ENCODE assay signal across 2 cellular contexts in the genomic region with DNA sequence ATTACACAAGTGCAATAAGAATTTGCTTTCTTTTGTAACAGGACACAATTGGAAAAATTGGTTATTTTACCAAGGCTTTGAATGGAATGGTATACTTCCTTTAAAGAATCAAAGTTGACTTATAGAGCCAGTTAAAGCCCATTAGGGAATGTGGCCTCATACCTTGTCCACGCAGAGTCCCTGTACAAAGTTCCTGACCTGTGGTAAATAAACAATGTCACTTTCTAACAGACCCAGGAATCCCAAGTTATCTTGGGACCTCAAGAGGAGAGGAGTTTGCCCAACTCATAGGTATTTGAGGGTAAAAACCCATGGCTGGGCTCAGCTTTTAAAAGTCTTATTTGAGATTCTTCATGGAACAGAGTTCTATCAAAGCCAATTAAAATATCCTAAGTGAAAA.
TF ChIP-seq lines count a peak whose summit lies in the region.

No MANE protein-coding gene starts in this region.

TF ChIP-seq in K562, 482 proteins besides CTCF, POLR2A, EP300 and RAD21:
- TF ChIP-seq CBX8 (IDR thresholded peaks at IDR 0.05; ENCODE audit: borderline replicate concordance, extremely low read depth, low read depth, low read length, poor library complexity, severe bottlenecking), result no peak
TF ChIP-seq in K562: peak in this region for 0.

TF ChIP-seq in HepG2, 621 proteins besides CTCF, POLR2A, EP300 and RAD21 (continues in another document):
- TF ChIP-seq BHLHE40 (IDR thresholded peaks at IDR 0.05; ENCODE audit: low read length) (no peak), MBD4 (IDR thresholded peaks at IDR 0.05; ENCODE audit: borderline replicate concordance, low read length) (no peak), SMARCE1 (IDR thresholded peaks at IDR 0.05; ENCODE audit: borderline replicate concordance) (no peak), ZNF101 (CRISPR knock-in tag; IDR thresholded peaks at IDR 0.05; ENCODE audit: borderline replicate concordance, low read depth) (no peak), BCL6 (CRISPR knock-in tag; IDR thresholded peaks at IDR 0.05) (peak; percentile 56; the same call in 1 of the 2 replicates), ZNF780A (CRISPR knock-in tag; IDR thresholded peaks at IDR 0.05) (no peak), NR2F6 (IDR thresholded peaks at IDR 0.05) (peak; percentile 70), NR2F6 (CRISPR knock-in tag; IDR thresholded peaks at IDR 0.05) (peak; percentile 75), HMG20A (CRISPR knock-in tag; IDR thresholded peaks at IDR 0.05; ENCODE audit: borderline replicate concordance) (peak; percentile 43; the same call in 1 of the 2 replicates), ELF3 (CRISPR knock-in tag; IDR thresholded peaks at IDR 0.05) (0 out of 2 replicates have a peak, but pooled peaks have one; percentile 27), ZNF33A (CRISPR knock-in tag; IDR thresholded peaks at IDR 0.05; ENCODE audit: borderline replicate concordance) (no peak), NCOA2 (CRISPR knock-in tag; IDR thresholded peaks at IDR 0.05) (0 out of 2 replicates have a peak, but pooled peaks have one; percentile 20), HNRNPH1 (optimal IDR thresholded peaks at IDR 0.05; ENCODE audit: low read depth, low read length) (no peak), HNF4G (IDR thresholded peaks at IDR 0.05; ENCODE audit: borderline replicate concordance, low read depth, low read length) (peak; percentile 61), HNF4G (CRISPR knock-in tag; IDR thresholded peaks at IDR 0.05; ENCODE audit: borderline replicate concordance, low read depth) (no peak), KMT2B (CRISPR knock-in tag; IDR thresholded peaks at IDR 0.05) (no peak), ZNF552 (CRISPR knock-in tag; IDR thresholded peaks at IDR 0.05; ENCODE audit: borderline replicate concordance) (no peak), SOX13 (IDR thresholded peaks at IDR 0.05) (no peak), SOX13 (CRISPR knock-in tag; conservative IDR thresholded peaks at IDR 0.05 in 1 of 2, IDR thresholded peaks at IDR 0.05 in 1 of 2) (0 out of 4 replicates have a peak, but pooled peaks of 1 of the 2 experiments have one; percentile 17), FOXP1 (IDR thresholded peaks at IDR 0.05) (no peak), FOXP1 (CRISPR knock-in tag; IDR thresholded peaks at IDR 0.05) (0 out of 2 replicates have a peak, but pooled peaks have one; percentile 43), HDAC2 (CRISPR knock-in tag; IDR thresholded peaks at IDR 0.05) (peak; percentile 21; the same call in 1 of the 2 replicates)
- TF ChIP-seq, protein P1, sequence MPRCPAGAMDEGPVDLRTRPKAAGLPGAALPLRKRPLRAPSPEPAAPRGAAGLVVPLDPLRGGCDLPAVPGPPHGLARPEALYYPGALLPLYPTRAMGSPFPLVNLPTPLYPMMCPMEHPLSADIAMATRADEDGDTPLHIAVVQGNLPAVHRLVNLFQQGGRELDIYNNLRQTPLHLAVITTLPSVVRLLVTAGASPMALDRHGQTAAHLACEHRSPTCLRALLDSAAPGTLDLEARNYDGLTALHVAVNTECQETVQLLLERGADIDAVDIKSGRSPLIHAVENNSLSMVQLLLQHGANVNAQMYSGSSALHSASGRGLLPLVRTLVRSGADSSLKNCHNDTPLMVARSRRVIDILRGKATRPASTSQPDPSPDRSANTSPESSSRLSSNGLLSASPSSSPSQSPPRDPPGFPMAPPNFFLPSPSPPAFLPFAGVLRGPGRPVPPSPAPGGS (CRISPR knock-in tag; IDR thresholded peaks at IDR 0.05), result no peak
- TF ChIP-seq, protein P2, sequence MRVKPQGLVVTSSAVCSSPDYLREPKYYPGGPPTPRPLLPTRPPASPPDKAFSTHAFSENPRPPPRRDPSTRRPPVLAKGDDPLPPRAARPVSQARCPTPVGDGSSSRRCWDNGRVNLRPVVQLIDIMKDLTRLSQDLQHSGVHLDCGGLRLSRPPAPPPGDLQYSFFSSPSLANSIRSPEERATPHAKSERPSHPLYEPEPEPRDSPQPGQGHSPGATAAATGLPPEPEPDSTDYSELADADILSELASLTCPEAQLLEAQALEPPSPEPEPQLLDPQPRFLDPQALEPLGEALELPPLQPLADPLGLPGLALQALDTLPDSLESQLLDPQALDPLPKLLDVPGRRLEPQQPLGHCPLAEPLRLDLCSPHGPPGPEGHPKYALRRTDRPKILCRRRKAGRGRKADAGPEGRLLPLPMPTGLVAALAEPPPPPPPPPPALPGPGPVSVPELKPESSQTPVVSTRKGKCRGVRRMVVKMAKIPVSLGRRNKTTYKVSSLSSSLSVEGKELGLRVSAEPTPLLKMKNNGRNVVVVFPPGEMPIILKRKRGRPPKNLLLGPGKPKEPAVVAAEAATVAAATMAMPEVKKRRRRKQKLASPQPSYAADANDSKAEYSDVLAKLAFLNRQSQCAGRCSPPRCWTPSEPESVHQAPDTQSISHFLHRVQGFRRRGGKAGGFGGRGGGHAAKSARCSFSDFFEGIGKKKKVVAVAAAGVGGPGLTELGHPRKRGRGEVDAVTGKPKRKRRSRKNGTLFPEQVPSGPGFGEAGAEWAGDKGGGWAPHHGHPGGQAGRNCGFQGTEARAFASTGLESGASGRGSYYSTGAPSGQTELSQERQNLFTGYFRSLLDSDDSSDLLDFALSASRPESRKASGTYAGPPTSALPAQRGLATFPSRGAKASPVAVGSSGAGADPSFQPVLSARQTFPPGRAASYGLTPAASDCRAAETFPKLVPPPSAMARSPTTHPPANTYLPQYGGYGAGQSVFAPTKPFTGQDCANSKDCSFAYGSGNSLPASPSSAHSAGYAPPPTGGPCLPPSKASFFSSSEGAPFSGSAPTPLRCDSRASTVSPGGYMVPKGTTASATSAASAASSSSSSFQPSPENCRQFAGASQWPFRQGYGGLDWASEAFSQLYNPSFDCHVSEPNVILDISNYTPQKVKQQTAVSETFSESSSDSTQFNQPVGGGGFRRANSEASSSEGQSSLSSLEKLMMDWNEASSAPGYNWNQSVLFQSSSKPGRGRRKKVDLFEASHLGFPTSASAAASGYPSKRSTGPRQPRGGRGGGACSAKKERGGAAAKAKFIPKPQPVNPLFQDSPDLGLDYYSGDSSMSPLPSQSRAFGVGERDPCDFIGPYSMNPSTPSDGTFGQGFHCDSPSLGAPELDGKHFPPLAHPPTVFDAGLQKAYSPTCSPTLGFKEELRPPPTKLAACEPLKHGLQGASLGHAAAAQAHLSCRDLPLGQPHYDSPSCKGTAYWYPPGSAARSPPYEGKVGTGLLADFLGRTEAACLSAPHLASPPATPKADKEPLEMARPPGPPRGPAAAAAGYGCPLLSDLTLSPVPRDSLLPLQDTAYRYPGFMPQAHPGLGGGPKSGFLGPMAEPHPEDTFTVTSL (CRISPR knock-in tag; IDR thresholded peaks at IDR 0.05; ENCODE audit: borderline replicate concordance), result peak; percentile 21; the same call in 1 of the 2 replicates
- TF ChIP-seq, protein P3, sequence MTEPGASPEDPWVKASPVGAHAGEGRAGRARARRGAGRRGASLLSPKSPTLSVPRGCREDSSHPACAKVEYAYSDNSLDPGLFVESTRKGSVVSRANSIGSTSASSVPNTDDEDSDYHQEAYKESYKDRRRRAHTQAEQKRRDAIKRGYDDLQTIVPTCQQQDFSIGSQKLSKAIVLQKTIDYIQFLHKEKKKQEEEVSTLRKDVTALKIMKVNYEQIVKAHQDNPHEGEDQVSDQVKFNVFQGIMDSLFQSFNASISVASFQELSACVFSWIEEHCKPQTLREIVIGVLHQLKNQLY (CRISPR knock-in tag; IDR thresholded peaks at IDR 0.05), result peak; percentile 83
- TF ChIP-seq, protein P4, sequence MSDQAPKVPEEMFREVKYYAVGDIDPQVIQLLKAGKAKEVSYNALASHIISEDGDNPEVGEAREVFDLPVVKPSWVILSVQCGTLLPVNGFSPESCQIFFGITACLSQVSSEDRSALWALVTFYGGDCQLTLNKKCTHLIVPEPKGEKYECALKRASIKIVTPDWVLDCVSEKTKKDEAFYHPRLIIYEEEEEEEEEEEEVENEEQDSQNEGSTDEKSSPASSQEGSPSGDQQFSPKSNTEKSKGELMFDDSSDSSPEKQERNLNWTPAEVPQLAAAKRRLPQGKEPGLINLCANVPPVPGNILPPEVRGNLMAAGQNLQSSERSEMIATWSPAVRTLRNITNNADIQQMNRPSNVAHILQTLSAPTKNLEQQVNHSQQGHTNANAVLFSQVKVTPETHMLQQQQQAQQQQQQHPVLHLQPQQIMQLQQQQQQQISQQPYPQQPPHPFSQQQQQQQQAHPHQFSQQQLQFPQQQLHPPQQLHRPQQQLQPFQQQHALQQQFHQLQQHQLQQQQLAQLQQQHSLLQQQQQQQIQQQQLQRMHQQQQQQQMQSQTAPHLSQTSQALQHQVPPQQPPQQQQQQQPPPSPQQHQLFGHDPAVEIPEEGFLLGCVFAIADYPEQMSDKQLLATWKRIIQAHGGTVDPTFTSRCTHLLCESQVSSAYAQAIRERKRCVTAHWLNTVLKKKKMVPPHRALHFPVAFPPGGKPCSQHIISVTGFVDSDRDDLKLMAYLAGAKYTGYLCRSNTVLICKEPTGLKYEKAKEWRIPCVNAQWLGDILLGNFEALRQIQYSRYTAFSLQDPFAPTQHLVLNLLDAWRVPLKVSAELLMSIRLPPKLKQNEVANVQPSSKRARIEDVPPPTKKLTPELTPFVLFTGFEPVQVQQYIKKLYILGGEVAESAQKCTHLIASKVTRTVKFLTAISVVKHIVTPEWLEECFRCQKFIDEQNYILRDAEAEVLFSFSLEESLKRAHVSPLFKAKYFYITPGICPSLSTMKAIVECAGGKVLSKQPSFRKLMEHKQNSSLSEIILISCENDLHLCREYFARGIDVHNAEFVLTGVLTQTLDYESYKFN (CRISPR knock-in tag; conservative IDR thresholded peaks at IDR 0.05), result peak; percentile 61
- TF ChIP-seq, protein P5, sequence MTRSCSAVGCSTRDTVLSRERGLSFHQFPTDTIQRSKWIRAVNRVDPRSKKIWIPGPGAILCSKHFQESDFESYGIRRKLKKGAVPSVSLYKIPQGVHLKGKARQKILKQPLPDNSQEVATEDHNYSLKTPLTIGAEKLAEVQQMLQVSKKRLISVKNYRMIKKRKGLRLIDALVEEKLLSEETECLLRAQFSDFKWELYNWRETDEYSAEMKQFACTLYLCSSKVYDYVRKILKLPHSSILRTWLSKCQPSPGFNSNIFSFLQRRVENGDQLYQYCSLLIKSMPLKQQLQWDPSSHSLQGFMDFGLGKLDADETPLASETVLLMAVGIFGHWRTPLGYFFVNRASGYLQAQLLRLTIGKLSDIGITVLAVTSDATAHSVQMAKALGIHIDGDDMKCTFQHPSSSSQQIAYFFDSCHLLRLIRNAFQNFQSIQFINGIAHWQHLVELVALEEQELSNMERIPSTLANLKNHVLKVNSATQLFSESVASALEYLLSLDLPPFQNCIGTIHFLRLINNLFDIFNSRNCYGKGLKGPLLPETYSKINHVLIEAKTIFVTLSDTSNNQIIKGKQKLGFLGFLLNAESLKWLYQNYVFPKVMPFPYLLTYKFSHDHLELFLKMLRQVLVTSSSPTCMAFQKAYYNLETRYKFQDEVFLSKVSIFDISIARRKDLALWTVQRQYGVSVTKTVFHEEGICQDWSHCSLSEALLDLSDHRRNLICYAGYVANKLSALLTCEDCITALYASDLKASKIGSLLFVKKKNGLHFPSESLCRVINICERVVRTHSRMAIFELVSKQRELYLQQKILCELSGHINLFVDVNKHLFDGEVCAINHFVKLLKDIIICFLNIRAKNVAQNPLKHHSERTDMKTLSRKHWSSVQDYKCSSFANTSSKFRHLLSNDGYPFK (CRISPR knock-in tag; IDR thresholded peaks at IDR 0.05; ENCODE audit: borderline replicate concordance), result no peak
- TF ChIP-seq, protein P6, sequence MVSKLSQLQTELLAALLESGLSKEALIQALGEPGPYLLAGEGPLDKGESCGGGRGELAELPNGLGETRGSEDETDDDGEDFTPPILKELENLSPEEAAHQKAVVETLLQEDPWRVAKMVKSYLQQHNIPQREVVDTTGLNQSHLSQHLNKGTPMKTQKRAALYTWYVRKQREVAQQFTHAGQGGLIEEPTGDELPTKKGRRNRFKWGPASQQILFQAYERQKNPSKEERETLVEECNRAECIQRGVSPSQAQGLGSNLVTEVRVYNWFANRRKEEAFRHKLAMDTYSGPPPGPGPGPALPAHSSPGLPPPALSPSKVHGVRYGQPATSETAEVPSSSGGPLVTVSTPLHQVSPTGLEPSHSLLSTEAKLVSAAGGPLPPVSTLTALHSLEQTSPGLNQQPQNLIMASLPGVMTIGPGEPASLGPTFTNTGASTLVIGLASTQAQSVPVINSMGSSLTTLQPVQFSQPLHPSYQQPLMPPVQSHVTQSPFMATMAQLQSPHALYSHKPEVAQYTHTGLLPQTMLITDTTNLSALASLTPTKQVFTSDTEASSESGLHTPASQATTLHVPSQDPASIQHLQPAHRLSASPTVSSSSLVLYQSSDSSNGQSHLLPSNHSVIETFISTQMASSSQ (IDR thresholded peaks at IDR 0.05; ENCODE audit: low read depth), result no peak
- TF ChIP-seq, protein P6 (CRISPR knock-in tag; IDR thresholded peaks at IDR 0.05; ENCODE audit: borderline replicate concordance), result no peak
- TF ChIP-seq, protein P7, sequence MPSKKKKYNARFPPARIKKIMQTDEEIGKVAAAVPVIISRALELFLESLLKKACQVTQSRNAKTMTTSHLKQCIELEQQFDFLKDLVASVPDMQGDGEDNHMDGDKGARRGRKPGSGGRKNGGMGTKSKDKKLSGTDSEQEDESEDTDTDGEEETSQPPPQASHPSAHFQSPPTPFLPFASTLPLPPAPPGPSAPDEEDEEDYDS (CRISPR knock-in tag; IDR thresholded peaks at IDR 0.05), result no peak
- TF ChIP-seq, protein P8, sequence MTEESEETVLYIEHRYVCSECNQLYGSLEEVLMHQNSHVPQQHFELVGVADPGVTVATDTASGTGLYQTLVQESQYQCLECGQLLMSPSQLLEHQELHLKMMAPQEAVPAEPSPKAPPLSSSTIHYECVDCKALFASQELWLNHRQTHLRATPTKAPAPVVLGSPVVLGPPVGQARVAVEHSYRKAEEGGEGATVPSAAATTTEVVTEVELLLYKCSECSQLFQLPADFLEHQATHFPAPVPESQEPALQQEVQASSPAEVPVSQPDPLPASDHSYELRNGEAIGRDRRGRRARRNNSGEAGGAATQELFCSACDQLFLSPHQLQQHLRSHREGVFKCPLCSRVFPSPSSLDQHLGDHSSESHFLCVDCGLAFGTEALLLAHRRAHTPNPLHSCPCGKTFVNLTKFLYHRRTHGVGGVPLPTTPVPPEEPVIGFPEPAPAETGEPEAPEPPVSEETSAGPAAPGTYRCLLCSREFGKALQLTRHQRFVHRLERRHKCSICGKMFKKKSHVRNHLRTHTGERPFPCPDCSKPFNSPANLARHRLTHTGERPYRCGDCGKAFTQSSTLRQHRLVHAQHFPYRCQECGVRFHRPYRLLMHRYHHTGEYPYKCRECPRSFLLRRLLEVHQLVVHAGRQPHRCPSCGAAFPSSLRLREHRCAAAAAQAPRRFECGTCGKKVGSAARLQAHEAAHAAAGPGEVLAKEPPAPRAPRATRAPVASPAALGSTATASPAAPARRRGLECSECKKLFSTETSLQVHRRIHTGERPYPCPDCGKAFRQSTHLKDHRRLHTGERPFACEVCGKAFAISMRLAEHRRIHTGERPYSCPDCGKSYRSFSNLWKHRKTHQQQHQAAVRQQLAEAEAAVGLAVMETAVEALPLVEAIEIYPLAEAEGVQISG (CRISPR knock-in tag; IDR thresholded peaks at IDR 0.05), result no peak
